In the genomic region with DNA sequence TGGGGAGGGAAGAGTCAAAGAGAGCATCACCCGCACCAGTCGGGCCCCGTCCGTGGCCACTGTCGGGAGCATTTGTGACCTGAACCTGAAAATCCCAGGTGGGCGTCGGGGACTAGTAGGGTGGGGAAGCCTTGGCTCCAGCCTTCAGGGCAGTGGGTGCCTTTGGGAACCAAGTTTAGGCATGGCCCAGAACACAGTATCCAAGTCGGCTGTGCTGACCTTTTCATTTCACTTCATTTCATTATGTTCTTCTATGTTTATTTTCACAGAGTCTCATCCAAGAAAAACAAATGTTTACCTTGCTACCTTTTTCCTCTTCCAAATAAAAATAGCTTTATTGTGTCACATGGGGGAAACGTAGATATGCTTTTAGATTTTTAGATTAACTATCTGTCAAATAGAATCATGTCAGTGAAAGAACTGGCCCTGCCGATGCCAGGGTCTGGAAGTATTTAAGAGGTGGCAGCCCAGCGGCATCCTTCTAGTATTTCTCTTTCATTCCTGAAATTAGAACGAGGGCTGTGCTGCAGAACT, we compare ENCODE assay signal across 18 cellular contexts.
"Had no signal": no experiment of that assay in that cellular context is flagged by ENCODE, and none has a peak within 500 bp of the region (broad histone marks: within the 10 kb centered on the region; RNA-seq: fewer than 3 reads in every experiment).

No MANE protein-coding gene starts in this region.

- ATAC-seq: left colon had no signal

- H3K27ac ChIP-seq: coronary artery, right atrium auricular region, vagina had no signal

- H3K9me3 Mint-ChIP-seq: activated T-helper 2 cell treated with anti-CD3 and anti-CD28 coated beads, Interferon-gamma antibody, Interleukin-2, Interleukin-4, amounts not matched to agents 10 μg/mL and 5 μg/mL and 100 μg/mL, durations not matched to agents 14 hours and 24 hours and 36 hours; central memory CD8-positive, alpha-beta T cell; nephron; stimulated activated naive CD8-positive, alpha-beta T cell treated with anti-CD3 and anti-CD28 coated beads, Interleukin-15, Interleukin-2, amounts not matched to agents 100 ng/mL and 50 ng/mL, for 24 hours had no signal

- H3K27ac Mint-ChIP-seq: activated T-helper 2 cell treated with anti-CD3 and anti-CD28 coated beads, Interferon-gamma antibody, Interleukin-2, Interleukin-4, amounts not matched to agents 10 μg/mL and 5 μg/mL and 100 μg/mL, durations not matched to agents 14 hours and 24 hours and 36 hours; nephron; stimulated activated naive CD8-positive, alpha-beta T cell treated with anti-CD3 and anti-CD28 coated beads, Interleukin-15, Interleukin-2, amounts not matched to agents 100 ng/mL and 50 ng/mL, for 24 hours had no signal

- H3K27me3 ChIP-seq: right atrium auricular region, transverse colon, vagina had no signal

- H3K27me3 Mint-ChIP-seq: central memory CD8-positive, alpha-beta T cell; stimulated activated naive CD8-positive, alpha-beta T cell treated with anti-CD3 and anti-CD28 coated beads, Interleukin-15, Interleukin-2, amounts not matched to agents 100 ng/mL and 50 ng/mL, for 24 hours had no signal

- H3K4me1 Mint-ChIP-seq: nephron had no signal

- DNase-seq: activated CD4-positive, alpha-beta T cell treated with anti-CD3 and anti-CD28 coated beads, Interleukin-2, amount 50 U/mL, for 48 hours; activated naive CD4-positive, alpha-beta T cell treated with Interleukin-2 at 50 U/mL for 16 hours; activated T-cell treated with anti-CD3 and anti-CD28 coated beads for 4 hours; aorta; hippocampal formation; left colon; stimulated activated CD4-positive, alpha-beta T cell treated with anti-CD3 and anti-CD28 coated beads, Interleukin-15, amount 100 ng/mL, for 24 hours; stimulated activated CD4-positive, alpha-beta T cell treated with anti-CD3 and anti-CD28 coated beads, Interleukin-2, amount 100 ng/mL, for 48 hours; transverse colon had no signal

- H3K4me1 ChIP-seq: right atrium auricular region, transverse colon, vagina had no signal

- H3K9me3 ChIP-seq: right atrium auricular region, transverse colon, vagina had no signal

- H3K4me3 ChIP-seq: coronary artery, lung, right atrium auricular region, skin epidermis, transverse colon, vagina had no signal

- H3K4me3 Mint-ChIP-seq: central memory CD8-positive, alpha-beta T cell; nephron; stimulated activated naive CD8-positive, alpha-beta T cell treated with anti-CD3 and anti-CD28 coated beads, Interleukin-15, Interleukin-2, amounts not matched to agents 100 ng/mL and 50 ng/mL, for 24 hours had no signal
